1 cellular context compared by ENCODE assay signal in genomic region chr19:42911731-42912130, GRCh38. TPM values are rescaled to one million over a fixed set of nuclear protein-coding genes. Genes with fewer than 3 reads are reported as not detected.
"Had no signal": no experiment of that assay in that cellular context is flagged by ENCODE, and none has a peak within 500 bp of the region (broad histone marks: within the 10 kb centered on the region; RNA-seq: fewer than 3 reads in every experiment).

No MANE protein-coding gene starts in this region.

RNA-seq across cellular contexts. Expression of gene PSG6, which starts 6.0 kb away (rescaled TPM):
- polyA plus RNA-seq: SK-N-SH had no signal
